17 cellular contexts compared by ENCODE assay signal in the genomic region with DNA sequence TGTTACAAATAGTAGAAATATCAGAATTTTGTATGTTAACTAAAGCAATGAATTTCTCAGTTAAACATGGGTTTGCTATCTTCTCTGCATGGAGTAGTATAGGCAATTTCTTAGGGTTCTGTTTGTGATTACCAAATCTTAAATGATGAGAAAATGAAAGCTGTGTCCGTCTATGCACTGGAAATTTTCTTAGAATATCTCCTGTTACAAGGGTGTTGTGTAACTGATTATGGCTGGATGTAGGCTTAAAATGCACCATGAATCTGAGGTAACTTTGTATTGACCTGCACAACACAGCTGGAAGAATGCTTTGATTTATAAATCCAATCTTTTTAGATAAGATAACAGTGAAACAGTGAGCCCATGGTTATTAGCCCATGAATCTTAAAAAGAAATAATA. TPM values are rescaled to one million over a fixed set of nuclear protein-coding genes. Genes with fewer than 3 reads are reported as not detected.
DNase-seq lines count a peak whose midpoint lies in the region; ATAC-seq and TF ChIP-seq lines count a peak whose summit lies in the region.
"Had no signal": no experiment of that assay in that cellular context is flagged by ENCODE, and none has a peak within 500 bp of the region (broad histone marks: within the 10 kb centered on the region; RNA-seq: fewer than 3 reads in every experiment).

No MANE protein-coding gene starts in this region.

- no peak overlapping the region for H2BK5ac ChIP-seq in IMR-90 (ENCODE audit: low read depth, low read length, poor library complexity, severe bottlenecking)

- H3K4me3 ChIP-seq in IMR-90 (ENCODE audit: insufficient read depth, low read depth, low read length) (no peak overlapping the region), choroid plexus epithelial cell (ENCODE audit: low read depth, low read length) (no peak overlapping the region), fibroblast of mammary gland (ENCODE audit: control insufficient read depth, low read depth, low read length) (no peak overlapping the region)
- H3K4me3 ChIP-seq: GM23338 had no signal

- no peak overlapping the region for H3K23ac ChIP-seq in IMR-90 (ENCODE audit: low read depth, low read length)

- no peaks in the 10 kb centered on the region for H3K9me1 ChIP-seq in IMR-90 (ENCODE audit: insufficient read depth, low read length)

- dilution Hi-C loops in IMR-90 (cut with HindIII; ENCODE audit: low sequenced_read_pairs, unreplicated experiment) = no loop called here

- no peaks in the 10 kb centered on the region for H3K27me3 Mint-ChIP-seq in mesothelial cell of epicardium (ENCODE audit: low read depth)
- H3K27me3 Mint-ChIP-seq in natural killer cell treated with Interleukin-12 subunit alpha and Interleukin-12 subunit beta and Interleukin-15 and Interleukin-18, amount 100 ng/mL, for 72 hours = no peaks in the 10 kb centered on the region
- H3K27me3 Mint-ChIP-seq: CD4-positive, CD25-positive, alpha-beta regulatory T cell; IgD-negative memory B cell had no signal

- TF ChIP-seq CTCF in IMR-90 (conservative IDR thresholded peaks at IDR 0.05; ENCODE audit: low read depth, low read length) (no peak), choroid plexus epithelial cell (conservative IDR thresholded peaks at IDR 0.05; ENCODE audit: low read depth, low read length) (no peak), fibroblast of mammary gland (conservative IDR thresholded peaks at IDR 0.05; ENCODE audit: control insufficient read depth, insufficient read depth, low read depth, low read length) (no peak), mesothelial cell of epicardium (IDR thresholded peaks at IDR 0.05; ENCODE audit: unreplicated experiment) (no peak)

- no peak for DNase-seq in IMR-90
- DNase-seq in choroid plexus epithelial cell (ENCODE audit: low read depth) = peak; percentile 48
- DNase-seq in fibroblast of mammary gland (ENCODE audit: low read depth) = peak; percentile 5
- DNase-seq in mesothelial cell of epicardium (ENCODE audit: low spot score in 2 of 2, unreplicated experiment in 2 of 2) = no peak
- DNase-seq in natural killer cell treated with Interleukin-12 subunit alpha and Interleukin-12 subunit beta and Interleukin-15 and Interleukin-18, amount 100 ng/mL, for 72 hours (ENCODE audit: low spot score) = no peak
- no peak for DNase-seq in pons (ENCODE audit: low spot score)
- DNase-seq in stimulated activated CD4-positive, alpha-beta T cell treated with anti-CD3 and anti-CD28 coated beads, Interleukin-4, amount 100 ng/mL, for 4 hours = no peak
- DNase-seq: ACHN; BE2C; C1 segment of cervical spinal cord; Caco-2; CD4-positive, CD25-positive, alpha-beta regulatory T cell; DMS79; GDM1; HCEC 1CT had no signal

- no peak overlapping the region for H3K14ac ChIP-seq in IMR-90 (replicated peaks; ENCODE audit: low read depth, low read length)

- no TSS peak for BruUV-seq in IMR-90 (replicated peaks; lab: Mats Ljungman, UMichigan)

- H3K79me1 ChIP-seq in IMR-90 (ENCODE audit: low read depth in 1 of 2, low read length in 2 of 2) = peaks cover 18 to 28% of the 10 kb centered on the region in 2 experiments; a peak in 3 of 4 replicates

- H3K56ac ChIP-seq in IMR-90 (ENCODE audit: extremely low read depth, insufficient read depth, low read length) = no peak overlapping the region

- H3K4me1 Mint-ChIP-seq in mesothelial cell of epicardium = peaks cover 3% of the 10 kb centered on the region
- peaks cover 5 to 6% of the 10 kb centered on the region in 2 donors for H3K4me1 Mint-ChIP-seq in natural killer cell treated with Interleukin-12 subunit alpha and Interleukin-12 subunit beta and Interleukin-15 and Interleukin-18, amount 100 ng/mL, for 72 hours (ENCODE audit: low read depth in 2 of 2)
- H3K4me1 Mint-ChIP-seq: GM23338 had no signal

- TF ChIP-seq RAD21 in IMR-90 (IDR thresholded peaks at IDR 0.05; ENCODE audit: low read length) = no peak

- ATAC-seq in IMR-90 (ENCODE audit: low read depth) = 0 out of 2 replicates have a peak, but pooled peaks have one; percentile 40
- ATAC-seq in natural killer cell treated with Interleukin-12 subunit alpha and Interleukin-12 subunit beta and Interleukin-15 and Interleukin-18, amount 100 ng/mL, for 72 hours = no peak
- ATAC-seq: GM23338 had no signal

- no peak overlapping the region for H2AK9ac ChIP-seq in IMR-90 (replicated peaks; ENCODE audit: low read depth, low read length, poor library complexity)

- H3K9ac ChIP-seq in IMR-90 (ENCODE audit: low read depth, low read length) = no peak overlapping the region

- H2BK15ac ChIP-seq in IMR-90 (ENCODE audit: low read depth, low read length) = no peak overlapping the region

- no peak overlapping the region for H2AK5ac ChIP-seq in IMR-90 (ENCODE audit: low read depth, low read length)

- no peak overlapping the region for H4K91ac ChIP-seq in IMR-90 (ENCODE audit: insufficient read depth, low read depth, low read length)

- peak overlapping the region; percentile 3 for H3K27ac Mint-ChIP-seq in mesothelial cell of epicardium
- no peak overlapping the region for H3K27ac Mint-ChIP-seq in natural killer cell treated with Interleukin-12 subunit alpha and Interleukin-12 subunit beta and Interleukin-15 and Interleukin-18, amount 100 ng/mL, for 72 hours
- H3K27ac Mint-ChIP-seq: GM23338, IgD-negative memory B cell had no signal

- H3K4ac ChIP-seq in IMR-90 (ENCODE audit: low read depth, low read length) = no peak overlapping the region

- H3K27ac ChIP-seq in IMR-90 (ENCODE audit: insufficient read depth, low read length) = no peak overlapping the region

- H3K4me3 Mint-ChIP-seq in mesothelial cell of epicardium = no peak overlapping the region
- H3K4me3 Mint-ChIP-seq in natural killer cell treated with Interleukin-12 subunit alpha and Interleukin-12 subunit beta and Interleukin-15 and Interleukin-18, amount 100 ng/mL, for 72 hours = no peak overlapping the region
- H3K4me3 Mint-ChIP-seq: CD4-positive, CD25-positive, alpha-beta regulatory T cell; GM23338; IgD-negative memory B cell had no signal

- H2BK120ac ChIP-seq in IMR-90 (ENCODE audit: low read depth, low read length) = no peak overlapping the region

- WGBS in IMR-90 (ENCODE audit: extremely low coverage in 2 of 2, insufficient read length in 1 of 2), 2 experiments = no CpG with 5 or more reads among the region's 1 CpG

- in situ Hi-C loops in IMR-90 (cut with MboI; ENCODE audit: low sequenced_read_pairs) = loop anchor here (25.0 kb wide), 1 partner anchor 535 kb away; no protein-coding TSS in a partner anchor

- H3K36me3 Mint-ChIP-seq in mesothelial cell of epicardium = peaks cover 10% of the 10 kb centered on the region
- peaks cover 6% of the 10 kb centered on the region for H3K36me3 Mint-ChIP-seq in natural killer cell treated with Interleukin-12 subunit alpha and Interleukin-12 subunit beta and Interleukin-15 and Interleukin-18, amount 100 ng/mL, for 72 hours

- CTCF ChIA-PET in IMR-90 (lab: Yijun Ruan, JAX) = no interaction called here

- peaks cover 6% of the 10 kb centered on the region for H3K4me1 ChIP-seq in IMR-90 (ENCODE audit: control insufficient read depth, insufficient read depth, low read length)
- H3K4me1 ChIP-seq: BE2C had no signal

- POLR2A ChIA-PET in IMR-90 (lab: Charles Lee; ENCODE audit: unreplicated experiment) = no interaction called here

- peaks cover 22% of the 10 kb centered on the region for H3K36me3 ChIP-seq in IMR-90 (ENCODE audit: control insufficient read depth, insufficient read depth, low read length)

- no peak overlapping the region for H2BK20ac ChIP-seq in IMR-90 (ENCODE audit: low read depth, low read length)

- no peaks in the 10 kb centered on the region for H4K20me1 ChIP-seq in IMR-90 (ENCODE audit: insufficient read depth, low read length)

- no peaks in the 10 kb centered on the region for H3K9me3 ChIP-seq in IMR-90 (ENCODE audit: control insufficient read depth, insufficient read depth, low read length)
- H3K9me3 ChIP-seq: BE2C, Caco-2 had no signal

- H2AFZ ChIP-seq in IMR-90 (replicated peaks; ENCODE audit: low read length, poor library complexity) = no peak overlapping the region
- H2AFZ ChIP-seq: GM23338 had no signal

- no peaks in the 10 kb centered on the region for H3K27me3 ChIP-seq in IMR-90 (ENCODE audit: control insufficient read depth, insufficient read depth, low read length)
- H3K27me3 ChIP-seq: BE2C had no signal

- no peak overlapping the region for H4K8ac ChIP-seq in IMR-90 (ENCODE audit: low read depth in 2 of 2, low read length in 2 of 2)

- intact Hi-C loops in IMR-90 (cut with micrococcal nuclease) = no loop called here

- H3K4me2 ChIP-seq in IMR-90 (ENCODE audit: low read depth, low read length) = no peak overlapping the region
- H3K4me2 ChIP-seq: GM23338 had no signal

- no peak for TF ChIP-seq POLR2A in IMR-90 (IDR thresholded peaks at IDR 0.05; ENCODE audit: low read depth, low read length)

- no peak overlapping the region for H3K18ac ChIP-seq in IMR-90 (ENCODE audit: low read depth, low read length)

- no peak overlapping the region for H4K5ac ChIP-seq in IMR-90 (ENCODE audit: low read depth, low read length)

- H3K9me3 Mint-ChIP-seq in mesothelial cell of epicardium = no peaks in the 10 kb centered on the region
- H3K9me3 Mint-ChIP-seq in natural killer cell treated with Interleukin-12 subunit alpha and Interleukin-12 subunit beta and Interleukin-15 and Interleukin-18, amount 100 ng/mL, for 72 hours = no peaks in the 10 kb centered on the region
- H3K9me3 Mint-ChIP-seq: CD4-positive, CD25-positive, alpha-beta regulatory T cell; GM23338; IgD-negative memory B cell had no signal

TF ChIP-seq in IMR-90, 13 proteins besides CTCF, POLR2A, EP300 and RAD21 (continues in another document):
- TF ChIP-seq BHLHE40 (IDR thresholded peaks at IDR 0.05; ENCODE audit: low read depth, low read length) (no peak), RCOR1 (IDR thresholded peaks at IDR 0.05; ENCODE audit: insufficient replicate concordance, low read length) (no peak), RFX5 (IDR thresholded peaks at IDR 0.05; ENCODE audit: low read depth, low read length) (no peak), CHD1 (IDR thresholded peaks at IDR 0.05; ENCODE audit: low read depth, low read length) (no peak)
- TF ChIP-seq, protein P1, sequence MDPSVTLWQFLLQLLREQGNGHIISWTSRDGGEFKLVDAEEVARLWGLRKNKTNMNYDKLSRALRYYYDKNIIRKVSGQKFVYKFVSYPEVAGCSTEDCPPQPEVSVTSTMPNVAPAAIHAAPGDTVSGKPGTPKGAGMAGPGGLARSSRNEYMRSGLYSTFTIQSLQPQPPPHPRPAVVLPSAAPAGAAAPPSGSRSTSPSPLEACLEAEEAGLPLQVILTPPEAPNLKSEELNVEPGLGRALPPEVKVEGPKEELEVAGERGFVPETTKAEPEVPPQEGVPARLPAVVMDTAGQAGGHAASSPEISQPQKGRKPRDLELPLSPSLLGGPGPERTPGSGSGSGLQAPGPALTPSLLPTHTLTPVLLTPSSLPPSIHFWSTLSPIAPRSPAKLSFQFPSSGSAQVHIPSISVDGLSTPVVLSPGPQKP (IDR thresholded peaks at IDR 0.05; ENCODE audit: borderline replicate concordance, low read depth, low read length) = no peak

RNA-seq across cellular contexts. Expression of a gene that starts 17.8 kb away (rescaled TPM):
- 53.0 and 83.5 TPM in 2 replicates for total RNA-seq in IMR-90 (2012; rRNA removed)
- polyA plus RNA-seq in IMR-90 (2012; rRNA removed) = 6.8 and 7.5 TPM in 2 replicates
- 2.0 TPM in 2 replicates for polyA plus RNA-seq in IMR-90 (2012; cell fraction: cytosol; rRNA removed)
- polyA plus RNA-seq in IMR-90 (2012; cell fraction: nucleus; rRNA removed; ENCODE audit: low replicate concordance) = 0.98 and 5.6 TPM in 2 replicates
- 67.3 to 72.5 TPM (median 68.1 TPM) in 3 replicates for total RNA-seq in mesothelial cell of epicardium
- total RNA-seq in natural killer cell treated with Interleukin-12 subunit alpha and Interleukin-12 subunit beta and Interleukin-15 and Interleukin-18, amount 100 ng/mL, for 72 hours = 10 to 100 TPM; 47.8 to 53.9 TPM

Comparison
In these comparisons a context has a peak if more than half of its experiments do, and no peak if none do; other contexts are left out.
1. DNase-seq: peak in choroid plexus epithelial cell (single experiment) and fibroblast of mammary gland (single experiment); none in IMR-90 (single experiment), mesothelial cell of epicardium (0 of 2), natural killer cell treated with Interleukin-12 subunit alpha and Interleukin-12 subunit beta and Interleukin-15 and Interleukin-18, amount 100 ng/mL, for 72 hours (single experiment), pons (single experiment) and stimulated activated CD4-positive, alpha-beta T cell treated with anti-CD3 and anti-CD28 coated beads, Interleukin-4, amount 100 ng/mL, for 4 hours (0 of 2).